In the genomic region with DNA sequence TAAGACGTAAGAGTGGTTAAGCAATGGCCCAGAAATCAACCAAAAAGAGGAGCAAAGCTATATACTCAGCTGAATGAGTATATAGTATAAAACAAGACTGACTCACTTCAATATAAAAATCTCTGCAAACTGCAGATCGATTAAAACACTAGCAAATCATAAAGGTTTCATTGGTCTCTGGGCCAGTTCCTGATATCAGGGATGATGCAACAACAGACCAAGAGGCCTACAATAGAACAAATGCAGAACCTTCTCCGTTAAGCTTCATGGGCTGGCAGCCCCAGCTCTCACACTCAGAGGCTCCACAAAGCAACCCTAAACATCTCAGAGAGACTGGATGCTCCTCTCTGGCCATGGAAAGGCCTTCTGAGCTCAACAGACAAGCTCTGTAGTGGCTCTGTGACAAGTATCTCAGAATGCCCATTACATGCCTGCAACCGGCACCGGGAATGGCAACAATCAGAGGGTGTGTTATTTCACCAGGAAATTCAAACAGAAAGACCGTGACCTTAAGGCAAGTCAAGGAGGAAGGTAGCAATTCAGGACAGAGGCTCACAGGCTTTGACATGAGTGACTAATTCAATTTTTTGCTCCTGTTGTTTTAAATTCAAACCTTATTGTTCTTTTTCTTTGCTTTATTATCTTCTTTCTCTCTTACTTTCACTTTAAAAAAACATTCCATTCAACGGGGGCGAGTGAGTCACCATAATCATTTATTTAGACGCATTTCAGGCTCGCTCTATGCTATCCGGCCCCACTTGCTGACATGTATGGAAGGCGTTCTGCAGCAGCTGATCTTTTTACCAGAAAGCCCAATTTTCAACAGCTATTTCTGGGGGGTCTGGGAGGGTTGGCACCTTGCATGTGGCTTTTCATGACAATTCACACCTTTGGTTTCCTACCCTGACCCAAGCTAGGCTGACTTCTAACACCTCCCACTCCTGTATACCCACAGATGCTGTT, we compare ENCODE assay signal across 8 cellular contexts. TPM values are rescaled to one million over a fixed set of nuclear protein-coding genes. Genes with fewer than 3 reads are reported as not detected.
A peak's percentile ranks its signal among the peaks of the same experiment; 100 is the strongest.
DNase-seq lines count a peak whose midpoint lies in the region; ATAC-seq, FAIRE-seq and TF ChIP-seq lines count a peak whose summit lies in the region.

No MANE protein-coding gene starts in this region.

- H3K27me3 ChIP-seq in GM12878 (replicated peaks in 1 of 2; ENCODE audit: control insufficient read depth in 2 of 2, insufficient read depth in 2 of 2, low read length in 1 of 2) = no peaks in the 10 kb centered on the region; a peak in 1 of 4 replicates

- DNase-seq in LHCN-M2 (ENCODE audit: low read depth) (peak; percentile 64), GM12878 (ENCODE audit: low read depth, low spot score) (no peak), left lobe of liver (ENCODE audit: low spot score) (no peak), substantia nigra (lab: John Stamatoyannopoulos, UW) (peak in 2 of 49 donors; percentile 13 to 23), NCI-H187 (lab: John Stamatoyannopoulos, UW) (no peak), GOT3 (lab: John Stamatoyannopoulos, UW) (no peak)
- DNase-seq in activated CD8-positive, alpha-beta memory T cell treated with anti-CD3 and anti-CD28 coated beads, Interleukin-2, amount 50 U/mL, for 48 hours = no peak

- peak overlapping the region; percentile 47; the same call in 1 of the 2 replicates for H3K4me2 ChIP-seq in GM12878 (ENCODE audit: control insufficient read depth, insufficient read depth)

- no peaks in the 10 kb centered on the region for H3K36me3 ChIP-seq in GM12878 (ENCODE audit: control insufficient read depth in 2 of 2, insufficient read depth in 2 of 2, low read length in 1 of 2)

- RAD21 ChIA-PET in GM12878 (lab: Charles Lee; ENCODE audit: unreplicated experiment) = interaction anchor here (1.0 to 13.0 kb wide), 9 partner anchors 10 to 107 kb away, joined by 3 to 202 read pairs (median 6); partner anchors contain the start of gene CYRIA

- peak overlapping the region; percentile 61 for H2AFZ ChIP-seq in GM12878 (ENCODE audit: control insufficient read depth, low read depth, low read length)

- no peaks in the 10 kb centered on the region for H3K79me2 ChIP-seq in GM12878 (ENCODE audit: control insufficient read depth, insufficient read depth, low read length)

- CTCF ChIA-PET in GM12878 (lab: Yijun Ruan, JAX) = interaction anchor here (0.7 to 5.6 kb wide), 15 partner anchors 8 to 1146 kb away, joined by 3 to 82 read pairs (median 5); partner anchors contain the start of gene CYRIA

- no peak for FAIRE-seq in GM12878 (lab: Jason Lieb, UNC)

- in situ Hi-C loops in GM12878 (cut with MboI) = no loop called here

- H3K9me3 ChIP-seq in GM12878 (replicated peaks; ENCODE audit: control insufficient read depth, insufficient read depth, low read length) = no peaks in the 10 kb centered on the region; the same call in 2 of the 3 replicates

- no peak for TF ChIP-seq RAD21 in GM12878 (IDR thresholded peaks at IDR 0.05; ENCODE audit: insufficient read depth, low read depth, low read length)

- H3K27ac ChIP-seq in GM12878 (ENCODE audit: control insufficient read depth, insufficient read depth) (no peak overlapping the region), substantia nigra (ENCODE audit: low read depth, low read length, poor library complexity, severe bottlenecking) (peak overlapping the region; percentile 39)

- H3K4me1 ChIP-seq in GM12878 (ENCODE audit: control insufficient read depth, insufficient read depth, low read length) = peaks cover 40% of the 10 kb centered on the region

- TF ChIP-seq EP300 in GM12878 (IDR thresholded peaks at IDR 0.05; ENCODE audit: borderline replicate concordance in 1 of 2, control insufficient read depth in 1 of 2, low read depth in 2 of 2, low read length in 2 of 2) = 0 out of 4 replicates have a peak, but pooled peaks of 1 of the 2 experiments have one; percentile 35

- intact Hi-C loops in GM12878 (cut with micrococcal nuclease; ENCODE audit: unreplicated experiment) = loop anchor here (10.0 kb wide), 2 partner anchors 1104 to 1164 kb away; partner anchors contain the start of genes GEN1, MSGN1 and SMC6

- no peak for TF ChIP-seq POLR2A in GM12878 (IDR thresholded peaks at IDR 0.05; ENCODE audit: low read depth, low read length)

- no TSS peak for BruUV-seq in GM12878 (replicated peaks; lab: Mats Ljungman, UMichigan)

- H3K9ac ChIP-seq in GM12878 (ENCODE audit: control insufficient read depth, insufficient read depth, low read length) = no peak overlapping the region

- ATAC-seq in GM12878 = peak; percentile 6; the same call in 2 of the 3 replicates
- peak; percentile 22 for ATAC-seq in left lobe of liver
- no peak for ATAC-seq in HG02981 (IDR thresholded peaks at IDR 0.05; ENCODE audit: unreplicated experiment)

- no peak for TF ChIP-seq CTCF in GM12878 (IDR thresholded peaks at IDR 0.05 in 2 of 3, conservative IDR thresholded peaks at IDR 0.05 in 1 of 3; ENCODE audit: control insufficient read depth in 2 of 3, extremely low read depth in 1 of 3, insufficient read depth in 1 of 3, low read depth in 3 of 3, low read length in 3 of 3)

- SMC1A ChIA-PET in GM12878 (lab: Charles Lee; ENCODE audit: uncharacterized antibody, unreplicated experiment) = interaction anchor here (0.6 to 17.8 kb wide), 14 partner anchors 14 to 109 kb away, joined by 3 to 302 read pairs (median 4); partner anchors contain the start of gene CYRIA

- no peak overlapping the region for H3K4me3 ChIP-seq in GM12878

- POLR2A ChIA-PET in GM12878 (lab: Charles Lee) = interaction anchor here (0.7 to 9.1 kb wide), 5 partner anchors 13 to 78 kb away, joined by 3 to 187 read pairs (median 4); partner anchors contain the start of gene CYRIA

- no peaks in the 10 kb centered on the region for H4K20me1 ChIP-seq in GM12878 (ENCODE audit: control insufficient read depth, insufficient read depth)

- WGBS in GM12878 (ENCODE audit: insufficient coverage, insufficient replicate concordance, low lambda C conversion rate, missing lambda C conversion rate) = 44% methylated on average over 12 of the region's 12 CpGs

TF ChIP-seq in GM12878, 131 proteins besides CTCF, POLR2A, EP300 and RAD21 (continues in another document):
- TF ChIP-seq SMARCA5 (IDR thresholded peaks at IDR 0.05) = no peak
- TF ChIP-seq PAX5 (IDR thresholded peaks at IDR 0.05; ENCODE audit: borderline replicate concordance, low read depth, low read length) = no peak
- no peak for TF ChIP-seq STAT3 (IDR thresholded peaks at IDR 0.05; ENCODE audit: low read depth, low read length)
- no peak for TF ChIP-seq CUX1 (IDR thresholded peaks at IDR 0.05; ENCODE audit: insufficient replicate concordance, low read depth, low read length)
- TF ChIP-seq HCFC1 (IDR thresholded peaks at IDR 0.05; ENCODE audit: low read length) = no peak
- no peak for TF ChIP-seq ZSCAN29 (IDR thresholded peaks at IDR 0.05)

RNA-seq across cellular contexts. Expression of gene CYRIA, which starts 15.1 kb away (rescaled TPM):
- total RNA-seq in LHCN-M2 (2014; rRNA removed) (3.5 and 4.5 TPM in 2 replicates), GM12878 (2014; rRNA removed) (3.0 and 4.2 TPM in 2 replicates), GM12878 (2014; rRNA removed; fragmentation: Illumina TruSeq; extraction: Trizol) (5.8 and 6.9 TPM in 2 replicates), GM12878 (2021) (9.2 and 11.2 TPM in 2 replicates), left lobe of liver (1.7 TPM)
- 2.0 TPM for polyA plus RNA-seq in LHCN-M2 (2012)
- 51.1 and 55.0 TPM in 2 replicates for total RNA-seq in GM12878 (2013; cell fraction: nucleolus; rRNA removed)
- 0.73 TPM for polyA plus RNA-seq in GM12878 (2011; ENCODE audit: low read depth)
- polyA plus RNA-seq in GM12878 (2011; rRNA removed) (11.9 and 13.0 TPM in 2 replicates), GM12878 (2014; fragmentation: Illumina TruSeq; extraction: Trizol) (9.4 and 11.7 TPM in 2 replicates), GM12878 (2014; fragmentation: Nextera tagmentation; extraction: Ambion mirVana) (1 to 10 TPM; 5.4 to 7.8 TPM), GM12878 (2014; rRNA removed) (4.8 and 6.0 TPM in 2 replicates), GM12878 (2016; fragmentation: Nextera tagmentation; extraction: Ambion mirVana) (10 to 100 TPM in 1 of 2 experiments, 1 to 10 TPM in 1; 9.6 to 13.1 TPM)
- 5.5 and 6.6 TPM in 2 replicates for polyA plus RNA-seq in GM12878 (2011; cell fraction: cytosol; rRNA removed)
- polyA plus RNA-seq in GM12878 (2011; cell fraction: nucleus; rRNA removed) = 12.6 and 15.4 TPM in 2 replicates
- 0.93 and 1.2 TPM in 2 replicates for polyA plus RNA-seq in GM12878 (2012)
- polyA minus RNA-seq in GM12878 (2011; rRNA and poly(A)+ RNA removed) = 8.2 and 12.9 TPM in 2 replicates
- 2.3 and 4.1 TPM in 2 replicates for polyA minus RNA-seq in GM12878 (2011; cell fraction: cytosol; rRNA and poly(A)+ RNA removed)
- polyA minus RNA-seq in GM12878 (2011; cell fraction: nucleus; rRNA and poly(A)+ RNA removed) = 10.4 and 11.1 TPM in 2 replicates
